Comparison of ENCODE assay signal across 27 cellular contexts in genomic region chr15:84953726-84954125, GRCh38. TPM values are rescaled to one million over a fixed set of nuclear protein-coding genes. Genes with fewer than 3 reads are reported as not detected.
DNase-seq lines count a peak whose midpoint lies in the region; ATAC-seq, FAIRE-seq and TF ChIP-seq lines count a peak whose summit lies in the region.
"Had no signal": no experiment of that assay in that cellular context is flagged by ENCODE, and none has a peak within 500 bp of the region (broad histone marks: within the 10 kb centered on the region; RNA-seq: fewer than 3 reads in every experiment).

No MANE protein-coding gene starts in this region.

- no peak overlapping the region for H3K18ac ChIP-seq in trophoblast cell (ENCODE audit: low read length)

- H3K27me3 ChIP-seq in CD8-positive, alpha-beta T cell (ENCODE audit: insufficient read depth, low read length), result no peaks in the 10 kb centered on the region
- H3K27me3 ChIP-seq in adipocyte (replicated peaks; ENCODE audit: control insufficient read depth, insufficient read depth, low read length) (no peaks in the 10 kb centered on the region), HepG2 (ENCODE audit: control insufficient read depth in 1 of 2, insufficient read depth in 2 of 2, low read length in 2 of 2) (peaks cover 0 to 5% of the 10 kb centered on the region in 2 experiments; a peak in 1 of 5 replicates), trophoblast cell (ENCODE audit: insufficient read depth, low read length) (no peaks in the 10 kb centered on the region), BE2C (no peaks in the 10 kb centered on the region)
- H3K27me3 ChIP-seq: BLaER1 treated with 17β-estradiol and CSF1 and Interleukin-3, amounts not matched to agents 10 nM and 100 nM had no signal

- intact Hi-C loops in CD8-positive, alpha-beta T cell (cut with DNase I, micrococcal nuclease), result loop anchor here in 1 of 2 experiments (2.0 kb wide), 1 partner anchor 27 kb away; the partner anchor contains the start of gene PDE8A
- intact Hi-C loops in HepG2 (cut with micrococcal nuclease; ENCODE audit: unreplicated experiment), result loop anchor here (2.0 kb wide), 1 partner anchor 17 kb away; no protein-coding TSS in a partner anchor

- no peak overlapping the region for H3K4me3 ChIP-seq in CD8-positive, alpha-beta T cell (ENCODE audit: low read depth, low read length)
- H3K4me3 ChIP-seq in adipocyte (ENCODE audit: low read length), result no peak overlapping the region
- H3K4me3 ChIP-seq in HepG2 (replicated peaks in 1 of 3; ENCODE audit: insufficient read depth in 1 of 3, low read depth in 2 of 3, low read length in 3 of 3), result no peak overlapping the region; a peak in 1 of 6 replicates
- no peak overlapping the region for H3K4me3 ChIP-seq in trophoblast cell (ENCODE audit: low read depth, low read length)
- no peak overlapping the region for H3K4me3 ChIP-seq in BE2C (ENCODE audit: low read depth, low read length)
- H3K4me3 ChIP-seq: BLaER1 treated with 17β-estradiol and CSF1 and Interleukin-3, amounts not matched to agents 10 nM and 100 nM had no signal

- no peaks in the 10 kb centered on the region for H3K36me3 ChIP-seq in CD8-positive, alpha-beta T cell (ENCODE audit: insufficient read depth, low read length)
- H3K36me3 ChIP-seq in adipocyte (ENCODE audit: control insufficient read depth, insufficient read depth, low read length, severe bottlenecking) (no peaks in the 10 kb centered on the region), HepG2 (replicated peaks in 1 of 2; ENCODE audit: control insufficient read depth in 1 of 2, insufficient read depth in 2 of 2, low read length in 2 of 2) (no peaks in the 10 kb centered on the region), trophoblast cell (ENCODE audit: control insufficient read depth in 1 of 2, insufficient read depth in 2 of 2, low read length in 2 of 2) (no peaks in the 10 kb centered on the region), BE2C (no peaks in the 10 kb centered on the region)
- H3K36me3 ChIP-seq: BLaER1 treated with 17β-estradiol and CSF1 and Interleukin-3, amounts not matched to agents 10 nM and 100 nM had no signal

- WGBS in HepG2 (ENCODE audit: low lambda C conversion rate), result 0% methylated on average over 1 of the region's 1 CpG
- no CpG with 5 or more reads among the region's 1 CpG for WGBS in trophoblast cell (ENCODE audit: extremely low coverage, insufficient coverage, insufficient read length)

- H3K14ac ChIP-seq in trophoblast cell (ENCODE audit: low read length), result no peak overlapping the region

- H3K9ac ChIP-seq in adipocyte (ENCODE audit: low read length) (peak overlapping the region; percentile 31), HepG2 (ENCODE audit: insufficient read depth, low read depth, low read length) (no peak overlapping the region), trophoblast cell (ENCODE audit: low read length) (no peak overlapping the region)
- H3K9ac ChIP-seq: BLaER1 treated with 17β-estradiol and CSF1 and Interleukin-3, amounts not matched to agents 10 nM and 100 nM; SK-N-SH had no signal

- H3K79me2 ChIP-seq in HepG2 (ENCODE audit: insufficient read depth, low read length) (no peaks in the 10 kb centered on the region), trophoblast cell (ENCODE audit: control insufficient read depth, insufficient read depth, low read length, poor library complexity) (no peaks in the 10 kb centered on the region)

- in situ Hi-C loops in HepG2 (cut with HindIII; ENCODE audit: extremely low pct_ligation_motif_present, low pct_unique_long_range_greater_than_20kb), result loop anchor here (5.0 to 25.0 kb wide), 2 partner anchors 89 to 184 kb away; no protein-coding TSS in a partner anchor

- no peak overlapping the region for H2BK5ac ChIP-seq in trophoblast cell (ENCODE audit: low read depth, low read length, poor library complexity)

- H3K9me3 Mint-ChIP-seq in CD8-positive, alpha-beta T cell, result no peaks in the 10 kb centered on the region
- H3K9me3 Mint-ChIP-seq: CD4-positive, alpha-beta T cell had no signal

- no peak overlapping the region for H3K27ac ChIP-seq in CD8-positive, alpha-beta T cell (ENCODE audit: low read depth, low read length)
- H3K27ac ChIP-seq in HepG2 (ENCODE audit: extremely low read length, insufficient read depth, low read length) (no peak overlapping the region), trophoblast cell (ENCODE audit: low read depth, low read length) (no peak overlapping the region)
- H3K27ac ChIP-seq: BLaER1 treated with 17β-estradiol and CSF1 and Interleukin-3, amounts not matched to agents 10 nM and 100 nM had no signal

- DNase-seq in CD8-positive, alpha-beta T cell, result no peak
- DNase-seq in adipocyte (ENCODE audit: low read depth) (no peak), HepG2 (ENCODE audit: low spot score) (no peak), trophoblast cell (peak; percentile 81 to 84), activated gamma-delta T cell treated with Interleukin-2 at 50 U/mL for 16 hours (no peak), BE2C (no peak)
- DNase-seq: 8988T; CD4-positive, alpha-beta T cell; COR-L47; GF-D8; H7; KBM-7; MV-4-11; NCI-H1105 treated with DMSO at 0.1 percent for 48 hours; NCI-H146; NCI-H1930; NCI-H2107; NCI-H446; NCI-H524 treated with DMSO at 0.1 percent for 48 hours; NCI-H774; NK-92 treated with Interleukin-12 subunit alpha and Interleukin-12 subunit beta, amount 100 ng/mL, for 24 hours; PC-3; SK-N-SH had no signal

- no peaks in the 10 kb centered on the region for H3K36me3 Mint-ChIP-seq in CD8-positive, alpha-beta T cell

- peaks cover 12% of the 10 kb centered on the region for H3K27me3 Mint-ChIP-seq in CD8-positive, alpha-beta T cell (ENCODE audit: low read depth)

- no peak overlapping the region for H4K8ac ChIP-seq in trophoblast cell (ENCODE audit: low read depth, low read length)

- ATAC-seq in CD8-positive, alpha-beta T cell, result no peak
- peak; percentile 19; the same call in 1 of the 3 replicates for ATAC-seq in HepG2
- no peak for ATAC-seq in GM19351 (IDR thresholded peaks at IDR 0.05; ENCODE audit: unreplicated experiment)
- ATAC-seq in HG02642 (IDR thresholded peaks at IDR 0.05; ENCODE audit: poor library complexity, unreplicated experiment), result no peak
- ATAC-seq: PC-3 had no signal

- CTCF ChIA-PET in CD8-positive, alpha-beta T cell (lab: Charles Lee), result interaction anchor here (4.0 kb wide), 1 partner anchor 91 kb away, joined by 46 read pairs; no protein-coding TSS in a partner anchor
- CTCF ChIA-PET in HepG2 (lab: Yijun Ruan, JAX; ENCODE audit: low intra/inter-chr PET ratio, low total read pairs), result no interaction called here

- POLR2A ChIA-PET in CD8-positive, alpha-beta T cell (lab: Charles Lee), result no interaction called here
- POLR2A ChIA-PET in HepG2 (lab: Yijun Ruan, JAX), result no interaction called here

- no peak overlapping the region for H2AFZ ChIP-seq in HepG2 (ENCODE audit: low read length)
- no peak overlapping the region for H2AFZ ChIP-seq in trophoblast cell (ENCODE audit: insufficient read depth, low read length, poor library complexity)

- no peak for FAIRE-seq in HepG2 (lab: Jason Lieb, UNC)
- FAIRE-seq: GM12891 had no signal

- peak overlapping the region; percentile 19 for H3K27ac Mint-ChIP-seq in CD8-positive, alpha-beta T cell
- H3K27ac Mint-ChIP-seq: CD4-positive, alpha-beta T cell had no signal

- H3K4me2 ChIP-seq in HepG2 (ENCODE audit: low read depth, low read length) (peak overlapping the region; percentile 95), trophoblast cell (ENCODE audit: low read length) (no peak overlapping the region)
- H3K4me2 ChIP-seq: BLaER1 treated with 17β-estradiol and CSF1 and Interleukin-3, amounts not matched to agents 10 nM and 100 nM; SK-N-SH had no signal

- no peaks in the 10 kb centered on the region for H3K9me3 ChIP-seq in CD8-positive, alpha-beta T cell (ENCODE audit: low read length)
- H3K9me3 ChIP-seq in adipocyte (ENCODE audit: control insufficient read depth, low read length) (no peaks in the 10 kb centered on the region), HepG2 (ENCODE audit: low read length) (no peaks in the 10 kb centered on the region), trophoblast cell (ENCODE audit: insufficient read depth, low read depth, low read length) (no peaks in the 10 kb centered on the region), BE2C (no peaks in the 10 kb centered on the region)
- H3K9me3 ChIP-seq: SK-N-SH had no signal

- no peak overlapping the region for H4K12ac ChIP-seq in trophoblast cell (ENCODE audit: low read depth, low read length)

- no peak overlapping the region for H2AK5ac ChIP-seq in trophoblast cell (ENCODE audit: low read length)

- no peak overlapping the region for H3K4ac ChIP-seq in trophoblast cell (ENCODE audit: low read depth, low read length)

- no peak overlapping the region for H3K23ac ChIP-seq in trophoblast cell (ENCODE audit: low read length)

- H4K20me1 ChIP-seq in HepG2 (ENCODE audit: insufficient read depth, low read length), result no peaks in the 10 kb centered on the region
- H4K20me1 ChIP-seq: BLaER1 treated with 17β-estradiol and CSF1 and Interleukin-3, amounts not matched to agents 10 nM and 100 nM had no signal

- no peak overlapping the region for H3K4me3 Mint-ChIP-seq in CD8-positive, alpha-beta T cell
- H3K4me3 Mint-ChIP-seq: CD4-positive, alpha-beta T cell had no signal

- H3K4me1 Mint-ChIP-seq in CD8-positive, alpha-beta T cell (ENCODE audit: low read depth), result peaks cover 8% of the 10 kb centered on the region

- H2BK120ac ChIP-seq in trophoblast cell (ENCODE audit: insufficient read depth, low read length, poor library complexity), result no peak overlapping the region

- no peak for TF ChIP-seq RAD21 in HepG2 (CRISPR knock-in tag; IDR thresholded peaks at IDR 0.05)

- no peak for TF ChIP-seq POLR2A in HepG2 (IDR thresholded peaks at IDR 0.05; ENCODE audit: insufficient read depth in 1 of 2, low read depth in 2 of 2, low read length in 2 of 2)

- no peaks in the 10 kb centered on the region for H3K79me1 ChIP-seq in trophoblast cell (ENCODE audit: low read length)

- BruUV-seq in HepG2 (replicated peaks; lab: Mats Ljungman, UMichigan), result no TSS peak

- no peak overlapping the region for H2BK12ac ChIP-seq in trophoblast cell (ENCODE audit: low read length)

- H3K4me1 ChIP-seq in CD8-positive, alpha-beta T cell (ENCODE audit: insufficient read depth, low read length), result no peaks in the 10 kb centered on the region
- H3K4me1 ChIP-seq in adipocyte (ENCODE audit: control insufficient read depth, insufficient read depth, low read length), result peaks cover 37% of the 10 kb centered on the region
- H3K4me1 ChIP-seq in HepG2 (ENCODE audit: insufficient read depth, low read length), result peaks cover 44% of the 10 kb centered on the region
- H3K4me1 ChIP-seq in trophoblast cell (ENCODE audit: control insufficient read depth in 1 of 2, insufficient read depth in 2 of 2, low read length in 2 of 2), result peaks cover 0 to 8% of the 10 kb centered on the region in 2 experiments
- no peaks in the 10 kb centered on the region for H3K4me1 ChIP-seq in BE2C

- no peak overlapping the region for H4K91ac ChIP-seq in trophoblast cell (ENCODE audit: low read depth, low read length)

- TF ChIP-seq EP300 in HepG2 (IDR thresholded peaks at IDR 0.05; ENCODE audit: low read depth in 2 of 2, low read length in 2 of 2), result no peak
- no peak for TF ChIP-seq EP300 in HepG2 (CRISPR knock-in tag; IDR thresholded peaks at IDR 0.05; ENCODE audit: borderline replicate concordance)

- no peak for TF ChIP-seq CTCF in CD8-positive, alpha-beta T cell (IDR thresholded peaks at IDR 0.05)
- TF ChIP-seq CTCF in HepG2 (CRISPR knock-in tag; IDR thresholded peaks at IDR 0.05) (no peak), BE2C (IDR thresholded peaks at IDR 0.05; ENCODE audit: low read depth, low read length) (no peak)

RNA-seq across cellular contexts. Expression of gene PDE8A, which starts 27.9 kb away (rescaled TPM):
- 10 to 100 TPM; 16.4 to 19.7 TPM for total RNA-seq in CD8-positive, alpha-beta T cell
- 24.2 and 26.3 TPM in 2 replicates for total RNA-seq in HepG2 (2016; rRNA removed; fragmentation: Illumina TruSeq; extraction: Trizol)
- 46.8 and 50.2 TPM in 2 replicates for total RNA-seq in HepG2 (2016; cell fraction: cytosol; rRNA removed; fragmentation: Illumina TruSeq; extraction: Trizol; ENCODE audit: low read depth)
- 22.6 and 26.8 TPM in 2 replicates for total RNA-seq in HepG2 (2016; cell fraction: insoluble cytoplasmic fraction; rRNA removed; fragmentation: Illumina TruSeq; extraction: Trizol)
- 33.9 and 39.4 TPM in 2 replicates for total RNA-seq in HepG2 (2016; cell fraction: membrane; rRNA removed; fragmentation: Illumina TruSeq; extraction: Trizol)
- total RNA-seq in HepG2 (2016; cell fraction: nucleus; rRNA removed; fragmentation: Illumina TruSeq; extraction: Trizol), result 46.0 and 49.4 TPM in 2 replicates
- polyA plus RNA-seq in HepG2 (2011; rRNA removed), result 41.2 and 48.5 TPM in 2 replicates
- 18.2 and 27.4 TPM in 2 replicates for polyA plus RNA-seq in HepG2 (2011; cell fraction: cytosol; rRNA removed)
- polyA plus RNA-seq in HepG2 (2011; cell fraction: nucleus; rRNA removed), result 67.4 and 75.3 TPM in 2 replicates
- polyA plus RNA-seq in HepG2 (2012), result 25.2 and 25.7 TPM in 2 replicates
- polyA plus RNA-seq in HepG2 (2016; cell fraction: cytosol; fragmentation: Illumina TruSeq; extraction: Trizol; ENCODE audit: low read depth), result 4.8 and 5.1 TPM in 2 replicates
- polyA plus RNA-seq in HepG2 (2016; cell fraction: insoluble cytoplasmic fraction; fragmentation: Illumina TruSeq; extraction: Trizol; ENCODE audit: low read depth), result 22.3 and 24.1 TPM in 2 replicates
- 14.2 and 15.0 TPM in 2 replicates for polyA plus RNA-seq in HepG2 (2016; cell fraction: membrane; fragmentation: Illumina TruSeq; extraction: Trizol; ENCODE audit: low read depth)
- 82.8 and 84.3 TPM in 2 replicates for polyA plus RNA-seq in HepG2 (2016; cell fraction: nucleus; fragmentation: Illumina TruSeq; extraction: Trizol; ENCODE audit: insufficient read depth, low read depth)
- polyA minus RNA-seq in HepG2 (2011; rRNA and poly(A)+ RNA removed; ENCODE audit: low replicate concordance), result 27.2 and 64.4 TPM in 2 replicates
- polyA minus RNA-seq in HepG2 (2011; cell fraction: cytosol; rRNA and poly(A)+ RNA removed), result 24.8 and 25.2 TPM in 2 replicates
- 124 and 137 TPM in 2 replicates for polyA minus RNA-seq in HepG2 (2011; cell fraction: nucleus; rRNA and poly(A)+ RNA removed)
- polyA plus RNA-seq in trophoblast cell (2013), result 16.1 and 17.6 TPM in 2 replicates
- polyA plus RNA-seq in BE2C (2012; ENCODE audit: insufficient read depth, insufficient read length, low read depth), result 4.1 TPM

Comparison
In these comparisons a context has a peak if more than half of its experiments do, and no peak if none do; other contexts are left out.
1. DNase-seq: peak in trophoblast cell (2 of 2); none in CD8-positive, alpha-beta T cell (0 of 7), adipocyte (single experiment), HepG2 (single experiment), activated gamma-delta T cell treated with Interleukin-2 at 50 U/mL for 16 hours (single experiment) and BE2C (single experiment).